1 cellular context compared by ENCODE assay signal in the genomic region with DNA sequence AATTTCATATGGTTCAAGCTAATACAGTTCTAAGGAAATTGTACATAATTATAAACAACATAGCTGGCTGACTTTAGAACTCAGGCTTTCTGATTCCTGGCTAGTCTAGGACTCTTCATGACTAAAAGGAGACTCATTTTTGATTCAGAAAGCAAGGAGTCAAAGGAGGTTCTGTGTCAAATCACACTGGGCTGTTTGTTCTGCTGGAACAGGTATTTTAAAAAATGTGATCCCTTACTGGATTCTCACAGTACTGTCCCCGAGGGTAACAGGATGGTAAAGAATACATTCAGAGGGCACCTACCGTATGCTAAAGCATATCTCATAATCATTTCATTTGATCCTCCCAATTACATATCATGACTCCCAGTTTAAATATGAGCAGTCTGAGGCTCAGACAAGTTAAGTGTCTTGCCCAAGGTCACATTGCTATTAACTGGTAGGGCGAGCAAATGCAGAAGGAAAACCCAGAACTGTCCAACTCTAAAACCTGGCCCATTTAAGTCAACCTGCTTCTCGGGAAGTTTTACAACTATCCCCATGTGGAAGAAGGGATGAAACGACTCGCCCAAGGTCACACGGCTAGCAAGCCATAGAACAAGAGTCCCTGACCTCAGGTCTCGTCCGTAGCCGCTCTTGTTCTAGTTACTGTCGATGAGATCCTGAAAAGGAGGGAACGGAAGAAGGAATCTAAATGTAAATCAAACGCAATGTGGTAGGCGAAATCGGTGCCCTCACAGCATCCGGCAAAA.
TF ChIP-seq lines count a peak whose summit lies in the region.

No MANE protein-coding gene starts in this region.

TF ChIP-seq in IMR-90, 13 proteins besides CTCF, POLR2A, EP300 and RAD21 (continued from another document):
- no peak for TF ChIP-seq SMC3 (IDR thresholded peaks at IDR 0.05; ENCODE audit: low read depth, low read length)
